ENCODE assay signal across 8 cellular contexts in genomic region chr21:33196956-33197374, GRCh38. TPM values are rescaled to one million over a fixed set of nuclear protein-coding genes. Genes with fewer than 3 reads are reported as not detected.
A peak's percentile ranks its signal among the peaks of the same experiment; 100 is the strongest.
DNase-seq lines count a peak whose midpoint lies in the region; ATAC-seq and TF ChIP-seq lines count a peak whose summit lies in the region.

No MANE protein-coding gene starts in this region.

- no peak overlapping the region for H3K4me3 ChIP-seq in mucosa of descending colon

- CTCF ChIA-PET in activated CD4-positive, alpha-beta memory T cell treated with anti-CD3 and anti-CD28 coated beads, Interleukin-2, amount 10 ng/mL, durations not matched to agents 7 days and 5 days (lab: Charles Lee), result interaction anchor here (0.6 to 4.0 kb wide), 56 partner anchors 8 to 409 kb away, joined by 3 to 31 read pairs (median 4); partner anchors contain the start of genes IFNAR1, IL10RB and OLIG2

- peak overlapping the region; percentile 47; the same call in 1 of the 2 replicates for H3K4me3 Mint-ChIP-seq in HFFc6
- H3K4me3 Mint-ChIP-seq in activated CD4-positive, alpha-beta memory T cell treated with anti-CD3 and anti-CD28 coated beads, Interleukin-2, amount 10 ng/mL, durations not matched to agents 7 days and 5 days, result no peak overlapping the region

- no peaks in the 10 kb centered on the region for H3K9me3 Mint-ChIP-seq in HFFc6
- H3K9me3 Mint-ChIP-seq in activated CD4-positive, alpha-beta memory T cell treated with anti-CD3 and anti-CD28 coated beads, Interleukin-2, amount 10 ng/mL, durations not matched to agents 7 days and 5 days, result no peaks in the 10 kb centered on the region

- no peaks in the 10 kb centered on the region for H3K36me3 ChIP-seq in mucosa of descending colon (ENCODE audit: low read depth)

- peak; percentile 26 for ATAC-seq in esophagus mucosa
- peak; percentile 73 for ATAC-seq in mucosa of descending colon
- no peak for ATAC-seq in HG02870 (IDR thresholded peaks at IDR 0.05; ENCODE audit: unreplicated experiment)

- no peaks in the 10 kb centered on the region for H3K9me3 ChIP-seq in mucosa of descending colon

- TF ChIP-seq CTCF in C4-2B (conservative IDR thresholded peaks at IDR 0.05) (peak; percentile 78), HFFc6 (IDR thresholded peaks at IDR 0.05) (peak; percentile 97), mucosa of descending colon (IDR thresholded peaks at IDR 0.05) (no peak)

- H3K4me1 ChIP-seq in mucosa of descending colon (ENCODE audit: low read depth), result no peaks in the 10 kb centered on the region

- peaks cover 26% of the 10 kb centered on the region for H3K27me3 Mint-ChIP-seq in HFFc6 (ENCODE audit: insufficient read depth)
- peaks cover 12% of the 10 kb centered on the region for H3K27me3 Mint-ChIP-seq in activated CD4-positive, alpha-beta memory T cell treated with anti-CD3 and anti-CD28 coated beads, Interleukin-2, amount 10 ng/mL, durations not matched to agents 7 days and 5 days

- DNase-seq in HFFc6 (peak; percentile 41), NCI-H69 (lab: John Stamatoyannopoulos, UW) (peak; percentile 79), mucosa of descending colon (peak in 1 of 3 donors; percentile 80), stromal cell of bone marrow (ENCODE audit: low read depth) (peak; percentile 49)
- peak; percentile 60 for DNase-seq in activated CD4-positive, alpha-beta memory T cell treated with anti-CD3 and anti-CD28 coated beads, Interleukin-2, amount 10 ng/mL, durations not matched to agents 7 days and 5 days

- H3K27ac ChIP-seq in C4-2B, result no peak overlapping the region

- no peaks in the 10 kb centered on the region for H3K36me3 Mint-ChIP-seq in HFFc6 (ENCODE audit: low read depth)
- H3K36me3 Mint-ChIP-seq in activated CD4-positive, alpha-beta memory T cell treated with anti-CD3 and anti-CD28 coated beads, Interleukin-2, amount 10 ng/mL, durations not matched to agents 7 days and 5 days (ENCODE audit: low read depth), result no peaks in the 10 kb centered on the region

- H3K4me1 Mint-ChIP-seq in HFFc6 (ENCODE audit: low read depth), result peaks cover 17% of the 10 kb centered on the region
- H3K4me1 Mint-ChIP-seq in activated CD4-positive, alpha-beta memory T cell treated with anti-CD3 and anti-CD28 coated beads, Interleukin-2, amount 10 ng/mL, durations not matched to agents 7 days and 5 days, result peaks cover 12% of the 10 kb centered on the region

- H3K27ac Mint-ChIP-seq in HFFc6, result no peak overlapping the region
- H3K27ac Mint-ChIP-seq in activated CD4-positive, alpha-beta memory T cell treated with anti-CD3 and anti-CD28 coated beads, Interleukin-2, amount 10 ng/mL, durations not matched to agents 7 days and 5 days, result no peak overlapping the region

- POLR2A ChIA-PET in activated CD4-positive, alpha-beta memory T cell treated with anti-CD3 and anti-CD28 coated beads, Interleukin-2, amount 10 ng/mL, durations not matched to agents 7 days and 5 days (lab: Charles Lee), result interaction anchor here (0.9 to 1.2 kb wide), 3 partner anchors 34 to 173 kb away, joined by 3 to 5 read pairs (median 3); partner anchors contain the start of gene IFNAR1

- intact Hi-C loops in mucosa of descending colon (cut with DNase I, micrococcal nuclease), result loop anchor here (10.0 kb wide), 2 partner anchors 158 to 362 kb away; no protein-coding TSS in a partner anchor

RNA-seq across cellular contexts. Expression of gene IFNAR2, which starts 32.8 kb away (rescaled TPM):
- total RNA-seq in HFFc6 (2021; fragmentation: NEBNext Ultra II Directional; extraction: Animal tissue kit (Norgen Biotek cat#: 25700)), result 10 to 100 TPM in 5 of 6 experiments, 1 to 10 TPM in 1; 8.0 to 14.6 (median 11.0) TPM
- 10 to 100 TPM; 60.1 to 61.9 TPM for total RNA-seq in activated CD4-positive, alpha-beta memory T cell treated with anti-CD3 and anti-CD28 coated beads, Interleukin-2, amount 10 ng/mL, durations not matched to agents 7 days and 5 days
- total RNA-seq in esophagus mucosa (7.7 TPM), mucosa of descending colon (10 to 100 TPM; 11.9 to 20.5 (median 18.2) TPM)
